ENCODE assay signal across 1 cellular context in the genomic region with DNA sequence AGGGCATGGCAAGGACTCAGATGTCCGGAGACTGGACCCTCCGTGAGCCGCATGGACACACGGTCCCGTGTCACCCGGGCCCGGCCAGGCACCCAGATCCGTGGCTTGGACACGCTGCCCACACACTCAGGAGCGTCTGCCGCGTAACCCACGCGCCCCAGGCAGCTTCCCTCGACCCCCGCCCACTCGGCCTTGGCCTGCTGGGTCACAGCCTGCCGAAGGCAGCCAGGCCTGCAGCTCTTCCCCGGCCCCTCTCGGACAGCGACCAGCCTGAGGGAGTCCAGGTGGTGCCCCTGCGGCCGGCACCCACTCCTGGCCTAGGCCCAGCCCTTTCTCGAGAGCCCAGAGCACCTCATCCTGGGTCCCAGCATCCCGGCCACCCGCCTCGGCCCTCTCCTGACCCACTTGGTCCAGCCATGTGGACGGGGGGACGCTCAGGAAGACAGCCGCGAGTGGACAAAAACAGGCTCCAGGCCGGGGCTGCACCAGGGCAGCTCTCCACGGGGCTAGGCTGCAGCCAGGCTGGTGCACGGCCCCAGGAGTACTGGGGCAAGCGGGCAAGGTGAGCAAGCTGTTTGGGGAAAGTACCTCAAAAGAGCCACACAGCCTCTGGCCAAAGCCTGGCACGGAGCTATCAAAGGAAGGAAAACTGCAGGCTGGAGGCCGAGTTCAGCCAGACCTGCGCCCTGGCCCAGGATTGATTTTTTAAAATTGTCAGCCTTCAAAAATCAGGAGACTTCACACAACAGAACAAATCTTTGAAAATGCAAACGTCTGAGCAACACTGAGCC.
TF ChIP-seq lines count a peak whose summit lies in the region.

No MANE protein-coding gene starts in this region.

TF ChIP-seq in K562, 482 proteins besides CTCF, POLR2A, EP300 and RAD21:
- TF ChIP-seq IFI16 (CRISPR knock-in tag; IDR thresholded peaks at IDR 0.05) (no peak), ATF7 (IDR thresholded peaks at IDR 0.05) (no peak), RAD51 (IDR thresholded peaks at IDR 0.05; ENCODE audit: borderline replicate concordance, low read depth) (no peak), RBFOX2 (IDR thresholded peaks at IDR 0.05; ENCODE audit: low read depth, low read length) (peak; percentile 46), C11orf30 (IDR thresholded peaks at IDR 0.05; ENCODE audit: low read depth) (no peak), EGR1 (conservative IDR thresholded peaks at IDR 0.05) (0 out of 2 replicates have a peak, but pooled peaks have one; percentile 25), CREBBP (IDR thresholded peaks at IDR 0.05; ENCODE audit: low read depth, low read length) (no peak), POLR2G (IDR thresholded peaks at IDR 0.05; ENCODE audit: low read depth, low read length) (peak; percentile 50), SIRT6 (IDR thresholded peaks at IDR 0.05; ENCODE audit: low read depth, low read length) (no peak), POLR2AphosphoS2 (IDR thresholded peaks at IDR 0.05; ENCODE audit: low read length) (no peak), KHSRP (IDR thresholded peaks at IDR 0.05) (no peak)
TF ChIP-seq in K562: peak in this region for 3.
